8 cellular contexts compared by ENCODE assay signal in the genomic region with DNA sequence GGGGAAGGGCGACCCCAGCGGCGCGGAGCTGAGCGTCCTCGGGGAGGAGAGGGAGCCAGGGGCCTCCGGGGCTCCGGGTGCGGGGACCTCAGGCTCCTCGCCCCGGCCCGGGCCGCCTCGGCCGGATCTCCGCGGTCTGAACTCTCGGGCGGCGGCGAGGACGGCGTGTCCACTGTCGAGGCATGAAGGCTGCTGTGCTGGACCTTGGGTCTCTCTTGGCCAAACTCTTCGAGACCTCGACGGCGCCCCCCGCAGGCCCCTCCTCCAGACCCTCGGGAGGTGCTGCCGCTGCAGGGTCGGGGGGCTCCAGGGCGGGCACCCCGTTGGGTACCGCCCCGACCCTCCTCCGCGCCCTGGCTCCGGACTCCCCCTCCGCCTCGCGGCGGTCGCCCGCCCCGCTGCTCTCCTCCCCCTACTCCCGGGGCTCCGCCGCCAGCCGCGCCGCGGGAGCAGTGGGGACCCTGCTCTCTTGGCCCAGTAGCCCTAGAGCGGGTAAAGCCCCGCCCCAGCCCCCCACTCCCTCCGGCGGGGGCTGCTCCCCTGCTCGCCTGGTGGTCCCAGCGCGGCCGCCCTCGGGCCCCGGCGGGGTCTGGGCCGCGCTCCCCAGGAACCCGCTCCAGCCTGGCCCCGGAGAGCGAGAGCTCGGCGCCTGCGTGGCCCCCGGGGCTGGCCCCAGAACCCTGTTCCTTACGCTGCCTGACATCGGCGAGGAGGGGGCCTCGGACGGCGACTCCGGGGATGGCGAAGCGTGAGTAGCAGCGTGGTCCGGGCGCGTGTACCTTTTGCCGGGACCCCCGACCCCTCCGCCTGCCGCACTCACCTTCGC. TPM values are rescaled to one million over a fixed set of nuclear protein-coding genes. Genes with fewer than 3 reads are reported as not detected.
DNase-seq lines count a peak whose midpoint lies in the region; ATAC-seq, FAIRE-seq and TF ChIP-seq lines count a peak whose summit lies in the region.
"Had no signal": no experiment of that assay in that cellular context is flagged by ENCODE, and none has a peak within 500 bp of the region (broad histone marks: within the 10 kb centered on the region; RNA-seq: fewer than 3 reads in every experiment).

No MANE protein-coding gene starts in this region.

- H2BK20ac ChIP-seq in H1 (ENCODE audit: low read length): no peak overlapping the region

- peak overlapping the region; percentile 72 for H4K8ac ChIP-seq in H1 (ENCODE audit: extremely low read depth, insufficient read depth, low read length)

- H2AFZ ChIP-seq in OCI-LY1 (ENCODE audit: low read length): no peak overlapping the region
- H2AFZ ChIP-seq in H1 (ENCODE audit: low read length): 0 out of 2 replicates have a peak overlapping the region, but pooled peaks have one; percentile 21

- H2BK5ac ChIP-seq in H1 (ENCODE audit: low read depth, low read length): no peak overlapping the region

- H3K4me2 ChIP-seq in OCI-LY1 (ENCODE audit: low read length): peak overlapping the region; percentile 67
- peak overlapping the region; percentile 76 to 88 for H3K4me2 ChIP-seq in H1 (ENCODE audit: insufficient read depth in 1 of 2, low read depth in 2 of 2, low read length in 2 of 2)

- no peak overlapping the region for H3K23ac ChIP-seq in H1 (ENCODE audit: insufficient read length)

- H3K4me1 ChIP-seq in OCI-LY1 (ENCODE audit: insufficient read depth, low read length, severe bottlenecking) (peaks cover 8% of the 10 kb centered on the region), H1 (replicated peaks in 1 of 4; ENCODE audit: control insufficient read depth in 3 of 4, insufficient read depth in 4 of 4, low read length in 3 of 4) (peaks cover 0 to 10% (median 4%) of the 10 kb centered on the region in 4 experiments; a peak in 4 of 7 replicates), muscle layer of colon (ENCODE audit: insufficient read depth, low read length) (peaks cover 4% of the 10 kb centered on the region)

- DNase-seq in H1 (ENCODE audit: low read depth in 1 of 2, low spot score in 2 of 2) (peak in 1 of 2 experiments; percentile 80), NK-92 (lab: John Stamatoyannopoulos, UW; ENCODE audit: unreplicated experiment) (no peak), SIG-M5 (lab: John Stamatoyannopoulos, UW) (no peak)

- no peak overlapping the region for H4K5ac ChIP-seq in H1 (ENCODE audit: insufficient read length, low read depth, low read length)

- no peak for TF ChIP-seq POLR2A in H1 (IDR thresholded peaks at IDR 0.05; ENCODE audit: control extremely low read depth in 1 of 2, low read depth in 2 of 2, low read length in 2 of 2)

- no peak overlapping the region for H3K9ac ChIP-seq in OCI-LY1 (ENCODE audit: low read length)
- H3K9ac ChIP-seq in H1 (replicated peaks in 1 of 4; ENCODE audit: extremely low read depth in 1 of 4, low read depth in 3 of 4, low read length in 3 of 4): peak overlapping the region in 2 of 4 experiments; percentile 6 to 64; a peak in 4 of 7 replicates
- no peak overlapping the region for H3K9ac ChIP-seq in muscle layer of colon (ENCODE audit: low read length)

- no peak; a peak in 1 of 4 replicates for TF ChIP-seq RAD21 in H1 (IDR thresholded peaks at IDR 0.05 in 1 of 2, conservative IDR thresholded peaks at IDR 0.05 in 1 of 2; ENCODE audit: low read depth in 2 of 2, low read length in 2 of 2)

- H3F3A ChIP-seq in OCI-LY1 (ENCODE audit: insufficient read depth, low read length): no peaks in the 10 kb centered on the region

- no peak overlapping the region for H4K91ac ChIP-seq in H1 (replicated peaks; ENCODE audit: insufficient read length, low read length)

- H3K14ac ChIP-seq in H1 (ENCODE audit: insufficient read length): no peak overlapping the region

- H2BK12ac ChIP-seq in H1 (ENCODE audit: low read depth, low read length): no peak overlapping the region; the same call in 1 of the 2 replicates

- no peak for TF ChIP-seq EP300 in H1 (IDR thresholded peaks at IDR 0.05; ENCODE audit: borderline replicate concordance in 1 of 2, low read depth in 2 of 2, low read length in 2 of 2)

- H3K79me1 ChIP-seq in H1 (ENCODE audit: low read depth, low read length): no peaks in the 10 kb centered on the region

- H3K79me2 ChIP-seq in OCI-LY1 (ENCODE audit: insufficient read depth, low read length) (no peaks in the 10 kb centered on the region), H1 (ENCODE audit: control insufficient read depth in 1 of 2, insufficient read depth in 2 of 2, low read length in 2 of 2) (no peaks in the 10 kb centered on the region)

- no peak overlapping the region for H3K56ac ChIP-seq in H1 (replicated peaks; ENCODE audit: insufficient read length, low read depth, low read length)

- 6% methylated on average over 24 of the region's 91 CpGs; no CpG with 5 or more reads in 1 of the 2 experiments for WGBS in H1 (ENCODE audit: extremely low coverage in 1 of 2, insufficient coverage in 1 of 2, insufficient read length in 1 of 2, insufficient replicate concordance in 2 of 2, low coverage in 1 of 2, low lambda C conversion rate in 2 of 2, missing lambda C conversion rate in 1 of 2), 2 experiments

- H2BK15ac ChIP-seq in H1 (ENCODE audit: low read length): no peak overlapping the region

- FAIRE-seq in H1 (lab: Jason Lieb, UNC): no peak

- H4K20me1 ChIP-seq in OCI-LY1 (ENCODE audit: insufficient read depth, low read length): no peaks in the 10 kb centered on the region
- H4K20me1 ChIP-seq in H1 (replicated peaks in 1 of 2; ENCODE audit: control insufficient read depth in 1 of 2, insufficient read depth in 2 of 2, low read length in 2 of 2): peaks cover 0 to 2% of the 10 kb centered on the region in 2 experiments

- H3K27ac ChIP-seq in OCI-LY1 (ENCODE audit: low read depth, low read length, poor library complexity, severe bottlenecking): no peak overlapping the region
- H3K27ac ChIP-seq in H1 (ENCODE audit: low read depth, low read length): no peak overlapping the region
- H3K27ac ChIP-seq in muscle layer of colon (ENCODE audit: low read depth, low read length): peak overlapping the region; percentile 32
- H3K27ac ChIP-seq: SK-N-MC had no signal

- no peak overlapping the region for H2AK5ac ChIP-seq in H1 (ENCODE audit: low read depth, low read length)

- H3K4me3 ChIP-seq in OCI-LY1 (ENCODE audit: low read depth, low read length, poor library complexity, severe bottlenecking) (peak overlapping the region; percentile 54), H1 (ENCODE audit: extremely low read depth in 1 of 4, insufficient read depth in 2 of 4, low read depth in 3 of 4, low read length in 4 of 4) (peak overlapping the region; percentile 39 to 67 (median 44)), muscle layer of colon (ENCODE audit: low read depth in 1 of 2, low read length in 2 of 2) (peak overlapping the region; percentile 49 to 84)
- H3K4me3 ChIP-seq: SK-N-MC had no signal

- peak; percentile 39 for ATAC-seq in GM18502 (IDR thresholded peaks at IDR 0.05; ENCODE audit: poor library complexity, unreplicated experiment)
- peak; percentile 12 for ATAC-seq in GM21825 (IDR thresholded peaks at IDR 0.05; ENCODE audit: unreplicated experiment)

- H3K9me2 ChIP-seq in OCI-LY1 (ENCODE audit: low read depth, low read length): no peaks in the 10 kb centered on the region

- H3K27me3 ChIP-seq in OCI-LY1 (ENCODE audit: insufficient read depth, low read length) (peaks cover 15% of the 10 kb centered on the region), H1 (replicated peaks in 1 of 4; ENCODE audit: control insufficient read depth in 3 of 4, extremely low read depth in 1 of 4, insufficient read depth in 3 of 4, low read length in 3 of 4) (peaks cover 7 to 35% (median 27%) of the 10 kb centered on the region in 4 experiments; a peak in 6 of 7 replicates), muscle layer of colon (ENCODE audit: control insufficient read depth in 1 of 2, insufficient read depth in 2 of 2, low read length in 2 of 2) (peaks cover 0 to 7% of the 10 kb centered on the region in 2 donors)

- no peak overlapping the region for H2BK120ac ChIP-seq in H1 (replicated peaks; ENCODE audit: low read depth, low read length)

- no peaks in the 10 kb centered on the region for H3K36me3 ChIP-seq in OCI-LY1 (ENCODE audit: insufficient read depth, low read length)
- H3K36me3 ChIP-seq in H1 (ENCODE audit: control insufficient read depth in 2 of 4, insufficient read depth in 4 of 4, low read length in 3 of 4): no peaks in the 10 kb centered on the region
- H3K36me3 ChIP-seq in muscle layer of colon (ENCODE audit: insufficient read depth, low read length): no peaks in the 10 kb centered on the region

- H3K18ac ChIP-seq in H1 (ENCODE audit: extremely low read depth, low read length): no peak overlapping the region; the same call in 1 of the 2 replicates

- peaks cover 7% of the 10 kb centered on the region; the same call in 1 of the 2 replicates for H3K23me2 ChIP-seq in H1 (ENCODE audit: low read depth, low read length)

- H3K4ac ChIP-seq in H1 (replicated peaks; ENCODE audit: insufficient read length, low read depth, low read length): no peak overlapping the region

- POLR2A ChIA-PET in H1 (lab: Charles Lee; ENCODE audit: partially characterized antibody): interaction anchor here (1.0 to 2.2 kb wide), 2 partner anchors 23 to 26 kb away, joined by 3 to 9 read pairs; no protein-coding TSS in a partner anchor

- H3K9me3 ChIP-seq in OCI-LY1 (ENCODE audit: low read length) (no peaks in the 10 kb centered on the region), H1 (ENCODE audit: insufficient read depth in 2 of 2, low read depth in 1 of 2, low read length in 1 of 2) (no peaks in the 10 kb centered on the region), muscle layer of colon (ENCODE audit: low read length) (no peaks in the 10 kb centered on the region)

- CTCF ChIA-PET in H1 (lab: Charles Lee; ENCODE audit: partially characterized antibody): interaction anchor here (1.0 to 5.5 kb wide), 5 partner anchors 12 to 69 kb away, joined by 3 to 16 read pairs (median 3); no protein-coding TSS in a partner anchor

- peak; percentile 15; the same call in 1 of the 2 replicates for TF ChIP-seq CTCF in OCI-LY1 (IDR thresholded peaks at IDR 0.05; ENCODE audit: low read length)
- no peak for TF ChIP-seq CTCF in H1 (IDR thresholded peaks at IDR 0.05; ENCODE audit: control extremely low read depth in 1 of 3, insufficient read depth in 1 of 3, low read depth in 1 of 3, low read length in 3 of 3)

RNA-seq across cellular contexts. Expression of a gene that starts 0.6 kb away (rescaled TPM):
- 7.5 and 8.5 TPM in 2 replicates for total RNA-seq in H1 (2021; fragmentation: NEBNext Ultra II Directional; extraction: Animal tissue kit (Norgen Biotek cat#: 25700))
- polyA plus RNA-seq in H1 (2011; rRNA removed): 6.1 and 9.0 TPM in 2 replicates
- polyA plus RNA-seq in H1 (2011; cell fraction: cytosol; rRNA removed): 8.4 TPM
- polyA plus RNA-seq in H1 (2011; cell fraction: nucleus; rRNA removed): 16.0 TPM
- polyA plus RNA-seq in H1 (2012, experiment 1 of 2): 9.0 to 9.4 TPM (median 9.1 TPM) in 4 replicates
- 6.6 TPM for polyA plus RNA-seq in H1 (2012, experiment 2 of 2)
- polyA plus RNA-seq in H1 (2013, experiment 1 of 2): 6.8 TPM
- 6.0 TPM for polyA plus RNA-seq in H1 (2013, experiment 2 of 2)
- polyA minus RNA-seq in H1 (2011; rRNA and poly(A)+ RNA removed): 12.2 and 15.6 TPM in 2 replicates
- polyA minus RNA-seq in H1 (2011; cell fraction: cytosol; rRNA and poly(A)+ RNA removed): 6.5 TPM
- polyA minus RNA-seq in H1 (2011; cell fraction: nucleus; rRNA and poly(A)+ RNA removed): 11.4 TPM

RNA-seq across cellular contexts. Expression of a gene that starts 36.2 kb away (rescaled TPM):
- 2.0 and 2.6 TPM in 2 replicates for total RNA-seq in H1 (2021; fragmentation: NEBNext Ultra II Directional; extraction: Animal tissue kit (Norgen Biotek cat#: 25700))
- 0.72 and 1.00 TPM in 2 replicates for polyA plus RNA-seq in H1 (2011; rRNA removed)
- polyA plus RNA-seq in H1 (2011; cell fraction: cytosol; rRNA removed): 1.3 TPM
- 0.77 TPM for polyA plus RNA-seq in H1 (2011; cell fraction: nucleus; rRNA removed)
- 0.72 to 2.6 TPM (median 1.2 TPM) in 4 replicates for polyA plus RNA-seq in H1 (2012, experiment 1 of 2)
- polyA plus RNA-seq in H1 (2012, experiment 2 of 2): 0.17 TPM
- polyA plus RNA-seq in H1 (2013, experiment 1 of 2): 1.4 TPM
- 1.4 TPM for polyA plus RNA-seq in H1 (2013, experiment 2 of 2)
- 2.7 and 3.6 TPM in 2 replicates for polyA minus RNA-seq in H1 (2011; rRNA and poly(A)+ RNA removed)
- 1.4 TPM for polyA minus RNA-seq in H1 (2011; cell fraction: cytosol; rRNA and poly(A)+ RNA removed)
- 2.6 TPM for polyA minus RNA-seq in H1 (2011; cell fraction: nucleus; rRNA and poly(A)+ RNA removed)
